20 cellular contexts compared by ENCODE assay signal in genomic region chr2:15222856-15223255, GRCh38.
"Had no signal": no experiment of that assay in that cellular context is flagged by ENCODE, and none has a peak within 500 bp of the region (broad histone marks: within the 10 kb centered on the region; RNA-seq: fewer than 3 reads in every experiment).

No MANE protein-coding gene starts in this region.

- H3K27me3 Mint-ChIP-seq: activated naive CD4-positive, alpha-beta T cell treated with anti-CD3 and anti-CD28 coated beads, Interleukin-2, amount 50 U/mL, for 24 hours; brain; dendritic cell treated with granulocyte-macrophage colony-stimulating factor and Interleukin-4, amounts not matched to agents 40 ng/mL and 50 ng/mL, for 4 days; T-cell had no signal

- H3K4me3 Mint-ChIP-seq: activated naive CD4-positive, alpha-beta T cell treated with anti-CD3 and anti-CD28 coated beads, Interleukin-2, amount 50 U/mL, for 24 hours; brain; dendritic cell treated with granulocyte-macrophage colony-stimulating factor and Interleukin-4, amounts not matched to agents 40 ng/mL and 50 ng/mL, for 4 days; nephron; T-cell; WTC11 had no signal

- H3K4me1 Mint-ChIP-seq: activated naive CD4-positive, alpha-beta T cell treated with anti-CD3 and anti-CD28 coated beads, Interleukin-2, amount 50 U/mL, for 24 hours; nephron; T-cell; WTC11 had no signal

- H3K27ac Mint-ChIP-seq: activated naive CD4-positive, alpha-beta T cell treated with anti-CD3 and anti-CD28 coated beads, Interleukin-2, amount 50 U/mL, for 24 hours; dendritic cell treated with granulocyte-macrophage colony-stimulating factor and Interleukin-4, amounts not matched to agents 40 ng/mL and 50 ng/mL, for 4 days; nephron; T-cell; WTC11 had no signal

- H3K9me3 Mint-ChIP-seq: activated naive CD4-positive, alpha-beta T cell treated with anti-CD3 and anti-CD28 coated beads, Interleukin-2, amount 50 U/mL, for 24 hours; dendritic cell treated with granulocyte-macrophage colony-stimulating factor and Interleukin-4, amounts not matched to agents 40 ng/mL and 50 ng/mL, for 4 days; T-cell had no signal

- DNase-seq: activated CD4-positive, alpha-beta T cell treated with anti-CD3 and anti-CD28 coated beads, Interleukin-2, amount 50 U/mL, for 48 hours; activated gamma-delta T cell treated with Interleukin-2 at 50 U/mL for 16 hours; anterior cingulate cortex; effector CD8-positive, alpha-beta T cell; gastrocnemius medialis; hippocampal formation; left ventricle myocardium inferior; pancreas; psoas muscle; stimulated activated CD4-positive, alpha-beta T cell treated with anti-CD3 and anti-CD28 coated beads, Interleukin-4, amount 100 ng/mL, for 24 hours; stimulated activated naive CD4-positive, alpha-beta T cell treated with Interleukin-2 at 50 U/mL for 16 hours; T-cell; T-helper 9 cell; upper lobe of right lung had no signal

- ATAC-seq: gastrocnemius medialis, pancreas, psoas muscle, T-cell, upper lobe of right lung, WTC11 had no signal

- H3K4me3 ChIP-seq: gastrocnemius medialis, left ventricle myocardium inferior, pancreas, psoas muscle, right atrium auricular region, upper lobe of right lung had no signal
